Comparison of ENCODE assay signal across 14 cellular contexts in genomic region chr12:69933115-69933552, GRCh38.
A peak's percentile ranks its signal among the peaks of the same experiment; 100 is the strongest.
DNase-seq lines count a peak whose midpoint lies in the region; ATAC-seq and TF ChIP-seq lines count a peak whose summit lies in the region.
"Had no signal": no experiment of that assay in that cellular context is flagged by ENCODE, and none has a peak within 500 bp of the region (broad histone marks: within the 10 kb centered on the region; RNA-seq: fewer than 3 reads in every experiment).

No MANE protein-coding gene starts in this region.

- TF ChIP-seq POLR2A in erythroblast (IDR thresholded peaks at IDR 0.05; ENCODE audit: low read length), result no peak

- no peaks in the 10 kb centered on the region for H3K9me3 Mint-ChIP-seq in activated naive CD4-positive, alpha-beta T cell treated with anti-CD3 and anti-CD28 coated beads, Interleukin-2, amount 50 U/mL, for 72 hours
- H3K9me3 Mint-ChIP-seq: activated T-helper 17 cell treated with anti-CD3 and anti-CD28 coated beads, Interleukin-2, amount 50 U/mL, for 72 hours had no signal

- H3K27ac Mint-ChIP-seq in activated naive CD4-positive, alpha-beta T cell treated with anti-CD3 and anti-CD28 coated beads, Interleukin-2, amount 50 U/mL, for 72 hours, result no peak overlapping the region
- H3K27ac Mint-ChIP-seq: activated T-helper 17 cell treated with anti-CD3 and anti-CD28 coated beads, Interleukin-2, amount 50 U/mL, for 72 hours had no signal

- H3K9me3 ChIP-seq in iPS-20b (ENCODE audit: insufficient read depth, low read depth, low read length), result peaks cover 3% of the 10 kb centered on the region; the same call in 1 of the 2 replicates

- H3K4me1 ChIP-seq in iPS-20b (ENCODE audit: insufficient read depth, low read length), result peaks cover 47% of the 10 kb centered on the region

- H3K36me3 Mint-ChIP-seq in activated naive CD4-positive, alpha-beta T cell treated with anti-CD3 and anti-CD28 coated beads, Interleukin-2, amount 50 U/mL, for 72 hours, result no peaks in the 10 kb centered on the region

- H3K27ac ChIP-seq in iPS-20b (ENCODE audit: low read length), result peak overlapping the region; percentile 66
- H3K27ac ChIP-seq: KMS-11 had no signal

- no peaks in the 10 kb centered on the region for H3K27me3 ChIP-seq in iPS-20b (ENCODE audit: insufficient read depth, low read length)

- H3K4me3 ChIP-seq in iPS-20b (ENCODE audit: low read length), result peak overlapping the region; percentile 31; the same call in 1 of the 2 replicates

- DNase-seq in GM19238 (ENCODE audit: insufficient read length, low spot score) (no peak), NCI-H1105 treated with DMSO at 0.1 percent for 48 hours (lab: John Stamatoyannopoulos, UW) (no peak), erythroblast (lab: John Stamatoyannopoulos, UW) (no peak)
- no peak for DNase-seq in activated naive CD4-positive, alpha-beta T cell treated with anti-CD3 and anti-CD28 coated beads, Interleukin-2, amount 50 U/mL, for 72 hours (ENCODE audit: low spot score in 2 of 2)
- DNase-seq: C1 segment of cervical spinal cord; left colon; NCI-H2171; stimulated activated naive CD4-positive, alpha-beta T cell had no signal

- peak; percentile 81 for ATAC-seq in GM18520 (IDR thresholded peaks at IDR 0.05; ENCODE audit: unreplicated experiment)
- peak; percentile 72 for ATAC-seq in GM21717 (IDR thresholded peaks at IDR 0.05; ENCODE audit: unreplicated experiment)
- ATAC-seq in HG03469 (IDR thresholded peaks at IDR 0.05; ENCODE audit: unreplicated experiment), result peak; percentile 58
- ATAC-seq in activated naive CD4-positive, alpha-beta T cell treated with anti-CD3 and anti-CD28 coated beads, Interleukin-2, amount 50 U/mL, for 72 hours, result no peak
- ATAC-seq: activated T-helper 17 cell treated with anti-CD3 and anti-CD28 coated beads, Interleukin-2, amount 50 U/mL, for 72 hours; left colon had no signal

- peak overlapping the region; percentile 52; the same call in 1 of the 2 replicates for H3K9ac ChIP-seq in iPS-20b (ENCODE audit: low read depth, low read length)
- H3K9ac ChIP-seq: KMS-11 had no signal

- H3K36me3 ChIP-seq in iPS-20b (ENCODE audit: insufficient read depth, low read depth, low read length), result peaks cover under 1% of the 10 kb centered on the region; the same call in 1 of the 2 replicates

Comparison
In these comparisons a context has a peak if more than half of its experiments do, and no peak if none do; other contexts are left out.
1. ATAC-seq: peak in GM18520 (single experiment), GM21717 (single experiment) and HG03469 (single experiment); none in activated naive CD4-positive, alpha-beta T cell treated with anti-CD3 and anti-CD28 coated beads, Interleukin-2, amount 50 U/mL, for 72 hours (0 of 2).